Comparison of ENCODE assay signal across 10 cellular contexts in genomic region chr20:63089051-63089907, GRCh38.
A peak's percentile ranks its signal among the peaks of the same experiment; 100 is the strongest.
DNase-seq lines count a peak whose midpoint lies in the region.
"Had no signal": no experiment of that assay in that cellular context is flagged by ENCODE, and none has a peak within 500 bp of the region (broad histone marks: within the 10 kb centered on the region; RNA-seq: fewer than 3 reads in every experiment).

No MANE protein-coding gene starts in this region.

- intact Hi-C loops in activated naive CD4-positive, alpha-beta T cell treated with anti-CD3 and anti-CD28 coated beads for 36 hours (cut with micrococcal nuclease): no loop called here

- H3K4me3 Mint-ChIP-seq in activated naive CD4-positive, alpha-beta T cell treated with anti-CD3 and anti-CD28 coated beads for 36 hours: no peak overlapping the region

- H3K27ac Mint-ChIP-seq in activated naive CD4-positive, alpha-beta T cell treated with anti-CD3 and anti-CD28 coated beads for 36 hours: no peak overlapping the region

- peak; percentile 3 for DNase-seq in activated naive CD4-positive, alpha-beta T cell treated with anti-CD3 and anti-CD28 coated beads for 36 hours
- no peak for DNase-seq in activated naive CD4-positive, alpha-beta T cell (lab: John Stamatoyannopoulos, UW)
- DNase-seq in SW480 (ENCODE audit: low spot score): peak; percentile 91
- peak; percentile 17 for DNase-seq in iPS-NIHi11 (ENCODE audit: low spot score)
- DNase-seq in ureter (ENCODE audit: low spot score): peak; percentile 20
- no peak for DNase-seq in DMS79 treated with DMSO at 0.1 percent for 48 hours (lab: John Stamatoyannopoulos, UW)
- no peak for DNase-seq in amniotic stem cell (lab: John Stamatoyannopoulos, UW)
- DNase-seq in DMS114 treated with DMSO at 0.1 percent for 48 hours (lab: John Stamatoyannopoulos, UW; ENCODE audit: unreplicated experiment): no peak
- DNase-seq: MV-4-11, NCI-H226 had no signal

- CTCF ChIA-PET in activated naive CD4-positive, alpha-beta T cell treated with anti-CD3 and anti-CD28 coated beads for 36 hours (lab: Charles Lee): interaction anchor here (1.1 kb wide), 1 partner anchor 18 kb away, joined by 5 read pairs; no protein-coding TSS in a partner anchor

- peaks cover 31% of the 10 kb centered on the region for H3K27me3 Mint-ChIP-seq in activated naive CD4-positive, alpha-beta T cell treated with anti-CD3 and anti-CD28 coated beads for 36 hours (ENCODE audit: low read depth)

- no peaks in the 10 kb centered on the region for H3K9me3 Mint-ChIP-seq in activated naive CD4-positive, alpha-beta T cell treated with anti-CD3 and anti-CD28 coated beads for 36 hours

- H3K36me3 Mint-ChIP-seq in activated naive CD4-positive, alpha-beta T cell treated with anti-CD3 and anti-CD28 coated beads for 36 hours (ENCODE audit: low read depth): no peaks in the 10 kb centered on the region

- no peaks in the 10 kb centered on the region for H3K4me1 Mint-ChIP-seq in activated naive CD4-positive, alpha-beta T cell treated with anti-CD3 and anti-CD28 coated beads for 36 hours (ENCODE audit: low read depth)

Comparison
In these comparisons a context has a peak if more than half of its experiments do, and no peak if none do; other contexts are left out.
1. DNase-seq: peak in activated naive CD4-positive, alpha-beta T cell treated with anti-CD3 and anti-CD28 coated beads for 36 hours (single experiment), SW480 (single experiment), iPS-NIHi11 (single experiment) and ureter (single experiment); none in activated naive CD4-positive, alpha-beta T cell (0 of 4), DMS79 treated with DMSO at 0.1 percent for 48 hours (single experiment), amniotic stem cell (single experiment) and DMS114 treated with DMSO at 0.1 percent for 48 hours (single experiment).